Comparison of ENCODE assay signal across 26 cellular contexts in genomic region chrX:30930143-30930542, GRCh38.
"Had no signal": no experiment of that assay in that cellular context is flagged by ENCODE, and none has a peak within 500 bp of the region (broad histone marks: within the 10 kb centered on the region; RNA-seq: fewer than 3 reads in every experiment).

No MANE protein-coding gene starts in this region.

- H3K27me3 ChIP-seq: esophagus muscularis mucosa, esophagus squamous epithelium, foreskin keratinocyte, gastrocnemius medialis, gastroesophageal sphincter had no signal

- DNase-seq: colonic mucosa; cortex of kidney; dermis blood vessel endothelial cell; dorsolateral prefrontal cortex; effector CD4-positive, alpha-beta T cell; effector CD8-positive, alpha-beta T cell; effector memory CD4-positive, alpha-beta T cell; effector memory CD8-positive, alpha-beta T cell; endodermal cell; erythroblast; esophagus squamous epithelium; foreskin fibroblast; foreskin keratinocyte; foreskin melanocyte; gastrocnemius medialis; glutamatergic neuron; head of caudate nucleus; heart left ventricle; heart right ventricle had no signal

- H3K36me3 ChIP-seq: colonic mucosa, esophagus muscularis mucosa, esophagus squamous epithelium, gastrocnemius medialis, gastroesophageal sphincter, heart left ventricle, heart right ventricle had no signal

- ATAC-seq: effector memory CD8-positive, alpha-beta T cell; esophagus mucosa; foreskin keratinocyte; gastrocnemius medialis; gastroesophageal sphincter; heart left ventricle; heart right ventricle had no signal

- H3K4me3 ChIP-seq: colonic mucosa, coronary artery, dorsolateral prefrontal cortex, esophagus muscularis mucosa, esophagus squamous epithelium, gastrocnemius medialis, gastroesophageal sphincter, heart left ventricle, heart right ventricle had no signal

- FAIRE-seq: endometrium, endothelial cell of umbilical vein had no signal

- H3K27ac ChIP-seq: colonic mucosa, coronary artery, dorsolateral prefrontal cortex, epithelial cell of prostate, esophagus muscularis mucosa, esophagus squamous epithelium, foreskin keratinocyte, gastrocnemius medialis, gastroesophageal sphincter, heart left ventricle, heart right ventricle had no signal

- H3K4me1 ChIP-seq: colonic mucosa, esophagus muscularis mucosa, esophagus squamous epithelium, foreskin keratinocyte, gastrocnemius medialis, gastroesophageal sphincter, heart left ventricle, heart right ventricle had no signal

- H3K9me3 ChIP-seq: colonic mucosa, esophagus muscularis mucosa, esophagus squamous epithelium, gastrocnemius medialis, gastroesophageal sphincter, heart right ventricle had no signal
